7 cellular contexts compared by ENCODE assay signal in genomic region chr6:150493552-150493951, GRCh38.
DNase-seq lines count a peak whose midpoint lies in the region; ATAC-seq, FAIRE-seq and TF ChIP-seq lines count a peak whose summit lies in the region.
"Not testable (repeated sequence)": the region's sequence is repeated elsewhere in the genome, so short reads cannot be mapped to it uniquely, and the experiment has no call there.

No MANE protein-coding gene starts in this region.

- not testable (repeated sequence) for TF ChIP-seq POLR2A in HCT116 (IDR thresholded peaks at IDR 0.05; ENCODE audit: borderline replicate concordance, extremely low read depth, insufficient read depth, insufficient read length); K562 (conservative IDR thresholded peaks at IDR 0.05)

- H3K9me2 ChIP-seq in HCT116 (ENCODE audit: insufficient read depth); PC-9 (ENCODE audit: insufficient read depth): not testable (repeated sequence)

- in situ Hi-C loops in K562 (cut with MboI); mammary epithelial cell (cut with MboI; ENCODE audit: low sequenced_read_pairs in 2 of 2): not testable (repeated sequence)

- DNase-seq in HCT116 (ENCODE audit: low read depth, low spot score); PC-9; K562 (ENCODE audit: extremely low read depth in 1 of 4, low spot score in 3 of 4); mammary epithelial cell; keratinocyte (ENCODE audit: low read depth, low spot score): not testable (repeated sequence)
- DNase-seq in foreskin keratinocyte: peak in 1 of 2 donors; percentile 11

- H3K4me1 ChIP-seq in HCT116 (ENCODE audit: control insufficient read depth in 1 of 2, insufficient read depth in 2 of 2, low read length in 2 of 2) (peaks cover 24 to 39% of the 10 kb centered on the region in 2 experiments), PC-9 (replicated peaks; ENCODE audit: insufficient read depth) (peaks cover 49% of the 10 kb centered on the region), mammary epithelial cell (ENCODE audit: insufficient read depth, low read length) (peaks cover 39% of the 10 kb centered on the region), foreskin keratinocyte (peaks cover 28% of the 10 kb centered on the region), keratinocyte (ENCODE audit: control insufficient read depth, extremely low read depth, insufficient read depth, low read length) (peaks cover 34% of the 10 kb centered on the region)
- not testable (repeated sequence) for H3K4me1 ChIP-seq in K562 (replicated peaks in 1 of 2; ENCODE audit: control insufficient read depth in 2 of 2, insufficient read depth in 2 of 2, low read length in 2 of 2); skeletal muscle tissue (ENCODE audit: control insufficient read depth in 3 of 3, insufficient read depth in 3 of 3, low read length in 3 of 3)

- ATAC-seq in HCT116, K562, foreskin keratinocyte: not testable (repeated sequence)

- H2AFZ ChIP-seq in HCT116 (ENCODE audit: low read depth, low read length, poor library complexity, severe bottlenecking); K562 (ENCODE audit: low read depth, low read length); keratinocyte (ENCODE audit: control insufficient read depth, low read length): not testable (repeated sequence)
- H2AFZ ChIP-seq in PC-9: peak overlapping the region; percentile 66; the same call in 1 of the 2 replicates
- H2AFZ ChIP-seq in mammary epithelial cell (ENCODE audit: low read depth, low read length): peak overlapping the region; percentile 77

- H3K4me3 ChIP-seq in HCT116 (replicated peaks in 1 of 2; ENCODE audit: low read depth in 1 of 2, low read length in 2 of 2); K562; keratinocyte (ENCODE audit: control insufficient read depth in 2 of 3, extremely low read depth in 1 of 3, insufficient read depth in 2 of 3, low read depth in 1 of 3, low read length in 3 of 3); skeletal muscle tissue (ENCODE audit: low read length in 3 of 3): not testable (repeated sequence)
- H3K4me3 ChIP-seq in PC-9 (peak overlapping the region; percentile 30; the same call in 1 of the 2 replicates), mammary epithelial cell (replicated peaks in 1 of 3; ENCODE audit: insufficient read depth in 1 of 3, low read depth in 2 of 3, low read length in 3 of 3) (peak overlapping the region in 1 of 3 experiments; percentile 5)

- H3K36me3 ChIP-seq in HCT116 (ENCODE audit: control insufficient read depth in 1 of 2, insufficient read depth in 2 of 2, low read length in 2 of 2); PC-9 (ENCODE audit: low read depth); K562 (ENCODE audit: control insufficient read depth, insufficient read depth, low read length); mammary epithelial cell (ENCODE audit: insufficient read depth, low read length); keratinocyte (ENCODE audit: control insufficient read depth in 2 of 2, extremely low read depth in 1 of 2, insufficient read depth in 2 of 2, low read length in 2 of 2); skeletal muscle tissue (ENCODE audit: control insufficient read depth in 3 of 3, insufficient read depth in 3 of 3, low read length in 3 of 3): not testable (repeated sequence)

- not testable (repeated sequence) for H4K20me1 ChIP-seq in HCT116 (ENCODE audit: insufficient read depth); PC-9 (ENCODE audit: insufficient read depth); K562 (replicated peaks; ENCODE audit: control insufficient read depth, insufficient read depth, low read length); mammary epithelial cell (ENCODE audit: insufficient read depth, low read length); keratinocyte (ENCODE audit: control insufficient read depth, extremely low read depth, insufficient read depth, low read length)

- H3K27ac ChIP-seq in HCT116 (ENCODE audit: low read depth, low read length); K562 (ENCODE audit: extremely low read depth, low read depth, low read length): not testable (repeated sequence)
- H3K27ac ChIP-seq in PC-9 (peak overlapping the region; percentile 98), mammary epithelial cell (ENCODE audit: insufficient read depth, low read depth, low read length) (peak overlapping the region; percentile 92), foreskin keratinocyte (peak overlapping the region; percentile 13), keratinocyte (ENCODE audit: control insufficient read depth, insufficient read depth, low read length) (peak overlapping the region; percentile 68), skeletal muscle tissue (ENCODE audit: low read depth, low read length) (peak overlapping the region; percentile 29)

- TF ChIP-seq EP300 in K562 (IDR thresholded peaks at IDR 0.05; ENCODE audit: low read length): not testable (repeated sequence)

- not testable (repeated sequence) for H3K79me2 ChIP-seq in HCT116 (ENCODE audit: insufficient read depth, low read length); PC-9 (ENCODE audit: low read depth); K562 (ENCODE audit: control insufficient read depth, insufficient read depth, low read length); mammary epithelial cell (ENCODE audit: insufficient read depth, low read length); keratinocyte (ENCODE audit: control insufficient read depth, insufficient read depth, low read length)

- H3F3A ChIP-seq in PC-9 (ENCODE audit: insufficient read depth, low read depth): peaks cover 46% of the 10 kb centered on the region

- not testable (repeated sequence) for TF ChIP-seq CTCF in HCT116 (IDR thresholded peaks at IDR 0.05 in 2 of 3, conservative IDR thresholded peaks at IDR 0.05 in 1 of 3; ENCODE audit: borderline replicate concordance in 1 of 3, insufficient read depth in 1 of 3, low read depth in 2 of 3, low read length in 2 of 3); PC-9 (conservative IDR thresholded peaks at IDR 0.05); K562 (IDR thresholded peaks at IDR 0.05 in 2 of 3, conservative IDR thresholded peaks at IDR 0.05 in 1 of 3; ENCODE audit: insufficient read depth in 2 of 3, low read depth in 1 of 3, low read length in 3 of 3); mammary epithelial cell (conservative IDR thresholded peaks at IDR 0.05 in 1 of 2, IDR thresholded peaks at IDR 0.05 in 1 of 2; ENCODE audit: extremely low read depth in 1 of 2, insufficient read depth in 1 of 2, low read depth in 1 of 2, low read length in 2 of 2); foreskin keratinocyte (conservative IDR thresholded peaks at IDR 0.05); keratinocyte (optimal IDR thresholded peaks at IDR 0.05 in 1 of 3, IDR thresholded peaks at IDR 0.05 in 1 of 3, conservative IDR thresholded peaks at IDR 0.05 in 1 of 3; ENCODE audit: extremely low read depth in 1 of 3, insufficient read depth in 2 of 3, low read length in 3 of 3)

- H3K9ac ChIP-seq in HCT116 (ENCODE audit: low read length); K562 (ENCODE audit: insufficient read depth in 1 of 2, low read depth in 2 of 2, low read length in 2 of 2); keratinocyte (ENCODE audit: control insufficient read depth, extremely low read depth, insufficient read depth, low read length); skeletal muscle tissue (ENCODE audit: low read depth in 1 of 3, low read length in 3 of 3): not testable (repeated sequence)
- H3K9ac ChIP-seq in mammary epithelial cell (ENCODE audit: insufficient read depth, low read length): peak overlapping the region; percentile 51

- not testable (repeated sequence) for H3K9me3 ChIP-seq in HCT116 (ENCODE audit: control insufficient read depth in 1 of 2, insufficient read depth in 1 of 2, low read depth in 1 of 2, low read length in 2 of 2); PC-9 (ENCODE audit: insufficient read depth, low read depth); K562 (replicated peaks; ENCODE audit: control insufficient read depth, insufficient read depth, low read depth, low read length); mammary epithelial cell (replicated peaks; ENCODE audit: insufficient read depth, low read length); keratinocyte (ENCODE audit: control insufficient read depth, low read depth, low read length); skeletal muscle tissue (ENCODE audit: control insufficient read depth in 3 of 3, low read length in 3 of 3)

- not testable (repeated sequence) for H3K9me1 ChIP-seq in K562 (ENCODE audit: control insufficient read depth, insufficient read depth, low read length); keratinocyte (ENCODE audit: control insufficient read depth, extremely low read depth, insufficient read depth, low read length)

- H3K27me3 ChIP-seq in HCT116 (ENCODE audit: insufficient read depth, low read length); PC-9 (ENCODE audit: insufficient read depth, low read depth); mammary epithelial cell (ENCODE audit: insufficient read depth, low read length); foreskin keratinocyte; keratinocyte (ENCODE audit: control insufficient read depth, extremely low read depth, insufficient read depth, low read length); skeletal muscle tissue (ENCODE audit: control insufficient read depth in 3 of 3, insufficient read depth in 3 of 3, low read length in 3 of 3): not testable (repeated sequence)
- peaks cover 2 to 13% of the 10 kb centered on the region in 2 experiments; a peak in 3 of 5 replicates for H3K27me3 ChIP-seq in K562 (ENCODE audit: control insufficient read depth in 2 of 2, insufficient read depth in 2 of 2, low read length in 2 of 2)

- RAD21 ChIA-PET in HCT116 (lab: Charles Lee; ENCODE audit: low non-redundant PET in 1 of 2, low total read pairs in 2 of 2, uncharacterized antibody in 2 of 2, unreplicated experiment in 2 of 2): not testable (repeated sequence)

- POLR2A ChIA-PET in HCT116 (lab: Charles Lee); K562 (lab: Yijun Ruan, JAX): not testable (repeated sequence)
- POLR2A ChIA-PET in PC-9 (lab: Charles Lee; ENCODE audit: unreplicated experiment): interaction anchor here (0.6 kb wide), 1 partner anchor 41 kb away, joined by 5 read pairs; no protein-coding TSS in a partner anchor

- BruUV-seq in HCT116 (replicated peaks; lab: Mats Ljungman, UMichigan); PC-9 (replicated peaks; lab: Mats Ljungman, UMichigan); K562 (replicated peaks; lab: Mats Ljungman, UMichigan); mammary epithelial cell (replicated peaks; lab: Mats Ljungman, UMichigan): not testable (repeated sequence)

- dilution Hi-C loops in mammary epithelial cell (cut with HindIII; ENCODE audit: low sequenced_read_pairs); keratinocyte (cut with MboI; ENCODE audit: extremely low pct_ligation_motif_present, low sequenced_read_pairs): not testable (repeated sequence)

- not testable (repeated sequence) for FAIRE-seq in K562 (lab: Jason Lieb, UNC); keratinocyte (lab: Jason Lieb, UNC)

- CTCF ChIA-PET in HCT116 (lab: Charles Lee); PC-9 (lab: Charles Lee); K562 (lab: Yijun Ruan, JAX; ENCODE audit: low intra/inter-chr PET ratio); mammary epithelial cell (lab: Charles Lee; ENCODE audit: low non-redundant PET): not testable (repeated sequence)

- TF ChIP-seq RAD21 in HCT116 (IDR thresholded peaks at IDR 0.05; ENCODE audit: low read depth); K562 (CRISPR knock-in tag; conservative IDR thresholded peaks at IDR 0.05 in 1 of 2, IDR thresholded peaks at IDR 0.05 in 1 of 2): not testable (repeated sequence)

- intact Hi-C loops in HCT116 (cut with micrococcal nuclease); K562 (cut with micrococcal nuclease): not testable (repeated sequence)
- intact Hi-C loops in PC-9 (cut with micrococcal nuclease; ENCODE audit: unreplicated experiment): loop anchor here (2.0 to 10.0 kb wide), 4 partner anchors 75 to 321 kb away; partner anchors contain the start of gene PLEKHG1
- intact Hi-C loops in mammary epithelial cell (cut with micrococcal nuclease): loop anchor here (2.0 kb wide), 1 partner anchor 75 kb away; no protein-coding TSS in a partner anchor

- WGBS in K562 (ENCODE audit: insufficient coverage, low coverage, missing lambda C conversion rate): 0% methylated on average over 2 of the region's 2 CpGs
- WGBS in mammary epithelial cell (ENCODE audit: low coverage, missing lambda C conversion rate): 100% methylated on average over 2 of the region's 2 CpGs

- H3K4me2 ChIP-seq in HCT116 (ENCODE audit: low read length) (peak overlapping the region; percentile 80; the same call in 1 of the 2 replicates), PC-9 (peak overlapping the region; percentile 81), mammary epithelial cell (ENCODE audit: insufficient read depth, low read depth, low read length) (peak overlapping the region; percentile 49), keratinocyte (ENCODE audit: control insufficient read depth, extremely low read depth, insufficient read depth, low read depth, low read length) (peak overlapping the region; percentile 13)
- H3K4me2 ChIP-seq in K562 (ENCODE audit: insufficient read depth, low read length): not testable (repeated sequence)
